ENCODE assay signal across 1 cellular context in genomic region chr6:166736606-166737005, GRCh38.
TF ChIP-seq lines count a peak whose summit lies in the region.

No MANE protein-coding gene starts in this region.

TF ChIP-seq in SK-N-SH treated with all-trans-retinoic acid at 6 μM for 48 hours, 23 proteins besides CTCF, POLR2A, EP300 and RAD21 (continued from another document):
- TF ChIP-seq, protein P1, sequence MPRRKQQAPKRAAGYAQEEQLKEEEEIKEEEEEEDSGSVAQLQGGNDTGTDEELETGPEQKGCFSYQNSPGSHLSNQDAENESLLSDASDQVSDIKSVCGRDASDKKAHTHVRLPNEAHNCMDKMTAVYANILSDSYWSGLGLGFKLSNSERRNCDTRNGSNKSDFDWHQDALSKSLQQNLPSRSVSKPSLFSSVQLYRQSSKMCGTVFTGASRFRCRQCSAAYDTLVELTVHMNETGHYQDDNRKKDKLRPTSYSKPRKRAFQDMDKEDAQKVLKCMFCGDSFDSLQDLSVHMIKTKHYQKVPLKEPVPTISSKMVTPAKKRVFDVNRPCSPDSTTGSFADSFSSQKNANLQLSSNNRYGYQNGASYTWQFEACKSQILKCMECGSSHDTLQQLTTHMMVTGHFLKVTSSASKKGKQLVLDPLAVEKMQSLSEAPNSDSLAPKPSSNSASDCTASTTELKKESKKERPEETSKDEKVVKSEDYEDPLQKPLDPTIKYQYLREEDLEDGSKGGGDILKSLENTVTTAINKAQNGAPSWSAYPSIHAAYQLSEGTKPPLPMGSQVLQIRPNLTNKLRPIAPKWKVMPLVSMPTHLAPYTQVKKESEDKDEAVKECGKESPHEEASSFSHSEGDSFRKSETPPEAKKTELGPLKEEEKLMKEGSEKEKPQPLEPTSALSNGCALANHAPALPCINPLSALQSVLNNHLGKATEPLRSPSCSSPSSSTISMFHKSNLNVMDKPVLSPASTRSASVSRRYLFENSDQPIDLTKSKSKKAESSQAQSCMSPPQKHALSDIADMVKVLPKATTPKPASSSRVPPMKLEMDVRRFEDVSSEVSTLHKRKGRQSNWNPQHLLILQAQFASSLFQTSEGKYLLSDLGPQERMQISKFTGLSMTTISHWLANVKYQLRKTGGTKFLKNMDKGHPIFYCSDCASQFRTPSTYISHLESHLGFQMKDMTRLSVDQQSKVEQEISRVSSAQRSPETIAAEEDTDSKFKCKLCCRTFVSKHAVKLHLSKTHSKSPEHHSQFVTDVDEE (CRISPR knock-in tag; IDR thresholded peaks at IDR 0.05), result no peak
- TF ChIP-seq ZFP3 (CRISPR knock-in tag; IDR thresholded peaks at IDR 0.05) (no peak), ARNTL (CRISPR knock-in tag; IDR thresholded peaks at IDR 0.05; ENCODE audit: borderline replicate concordance, low read depth) (no peak), ESRRG (CRISPR knock-in tag; IDR thresholded peaks at IDR 0.05) (no peak), RARB (CRISPR knock-in tag; IDR thresholded peaks at IDR 0.05) (no peak), ZNF70 (CRISPR knock-in tag; IDR thresholded peaks at IDR 0.05) (no peak), ZC3H10 (CRISPR knock-in tag; IDR thresholded peaks at IDR 0.05) (no peak), TCF4 (CRISPR knock-in tag; IDR thresholded peaks at IDR 0.05; ENCODE audit: borderline replicate concordance) (no peak), CREB5 (CRISPR knock-in tag; IDR thresholded peaks at IDR 0.05; ENCODE audit: low read depth) (no peak)
- TF ChIP-seq, protein P2, sequence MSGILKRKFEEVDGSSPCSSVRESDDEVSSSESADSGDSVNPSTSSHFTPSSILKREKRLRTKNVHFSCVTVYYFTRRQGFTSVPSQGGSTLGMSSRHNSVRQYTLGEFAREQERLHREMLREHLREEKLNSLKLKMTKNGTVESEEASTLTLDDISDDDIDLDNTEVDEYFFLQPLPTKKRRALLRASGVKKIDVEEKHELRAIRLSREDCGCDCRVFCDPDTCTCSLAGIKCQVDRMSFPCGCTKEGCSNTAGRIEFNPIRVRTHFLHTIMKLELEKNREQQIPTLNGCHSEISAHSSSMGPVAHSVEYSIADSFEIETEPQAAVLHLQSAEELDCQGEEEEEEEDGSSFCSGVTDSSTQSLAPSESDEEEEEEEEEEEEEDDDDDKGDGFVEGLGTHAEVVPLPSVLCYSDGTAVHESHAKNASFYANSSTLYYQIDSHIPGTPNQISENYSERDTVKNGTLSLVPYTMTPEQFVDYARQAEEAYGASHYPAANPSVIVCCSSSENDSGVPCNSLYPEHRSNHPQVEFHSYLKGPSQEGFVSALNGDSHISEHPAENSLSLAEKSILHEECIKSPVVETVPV (CRISPR knock-in tag; IDR thresholded peaks at IDR 0.05), result no peak
